15 cellular contexts compared by ENCODE assay signal in genomic region chr6:44960898-44961297, GRCh38.
DNase-seq lines count a peak whose midpoint lies in the region; ATAC-seq, FAIRE-seq and TF ChIP-seq lines count a peak whose summit lies in the region.
"Had no signal": no experiment of that assay in that cellular context is flagged by ENCODE, and none has a peak within 500 bp of the region (broad histone marks: within the 10 kb centered on the region; RNA-seq: fewer than 3 reads in every experiment).

No MANE protein-coding gene starts in this region.

- POLR2A ChIA-PET in T-cell (lab: Charles Lee), result no interaction called here

- no peaks in the 10 kb centered on the region for H3K79me2 ChIP-seq in fibroblast of lung (ENCODE audit: control insufficient read depth, insufficient read depth, low read length)

- H3K27ac ChIP-seq in fibroblast of lung (ENCODE audit: insufficient read depth, low read length), result no peak overlapping the region
- no peak overlapping the region for H3K27ac ChIP-seq in ascending aorta
- H3K27ac ChIP-seq: SK-N-MC had no signal

- TF ChIP-seq CTCF in fibroblast of lung (conservative IDR thresholded peaks at IDR 0.05 in 1 of 2, IDR thresholded peaks at IDR 0.05 in 1 of 2; ENCODE audit: low read depth in 1 of 2, low read length in 2 of 2), result no peak
- no peak for TF ChIP-seq CTCF in ascending aorta (IDR thresholded peaks at IDR 0.05)

- H3K27ac Mint-ChIP-seq in activated naive CD4-positive, alpha-beta T cell treated with anti-CD3 and anti-CD28 coated beads, Interleukin-2, amount 50 U/mL, for 24 hours, result peak overlapping the region; percentile 44
- no peak overlapping the region for H3K27ac Mint-ChIP-seq in T-cell

- no peak overlapping the region for H3K9ac ChIP-seq in fibroblast of lung (ENCODE audit: insufficient read depth, low read length)

- H3K27me3 ChIP-seq in fibroblast of lung (ENCODE audit: control insufficient read depth, insufficient read depth, low read length), result no peaks in the 10 kb centered on the region
- H3K27me3 ChIP-seq in ascending aorta, result no peaks in the 10 kb centered on the region

- H4K20me1 ChIP-seq in fibroblast of lung (ENCODE audit: control insufficient read depth, extremely low read depth, insufficient read depth, low read length), result no peaks in the 10 kb centered on the region

- no peak for FAIRE-seq in RCC 7860 (lab: Jason Lieb, UNC)

- H3K4me1 Mint-ChIP-seq in activated naive CD4-positive, alpha-beta T cell treated with anti-CD3 and anti-CD28 coated beads, Interleukin-2, amount 50 U/mL, for 24 hours, result peaks cover 15% of the 10 kb centered on the region
- peaks cover 0 to 8% (median 4%) of the 10 kb centered on the region in 3 donors for H3K4me1 Mint-ChIP-seq in T-cell

- no peak overlapping the region for H3K4me3 ChIP-seq in fibroblast of lung (replicated peaks in 1 of 4; ENCODE audit: control extremely low read depth in 1 of 4, insufficient read depth in 1 of 4, low read depth in 3 of 4, low read length in 4 of 4)
- H3K4me3 ChIP-seq in ascending aorta, result no peak overlapping the region
- H3K4me3 ChIP-seq: SK-N-MC had no signal

- CTCF ChIA-PET in T-cell (lab: Charles Lee), result interaction anchor here in 1 of 2 donors (0.5 kb wide), 1 partner anchor 89 kb away, joined by 3 read pairs; no protein-coding TSS in a partner anchor

- H3K9me3 ChIP-seq in fibroblast of lung (ENCODE audit: control insufficient read depth, insufficient read depth, low read depth, low read length), result no peaks in the 10 kb centered on the region
- H3K9me3 ChIP-seq in ascending aorta, result no peaks in the 10 kb centered on the region

- no peak for DNase-seq in activated naive CD4-positive, alpha-beta T cell treated with Interleukin-2 at 50 U/mL for 16 hours
- peak; percentile 15 for DNase-seq in RCC 7860 (ENCODE audit: low spot score)
- peak; percentile 8 to 77 for DNase-seq in fibroblast of lung (ENCODE audit: low read depth in 2 of 2)
- DNase-seq in stromal cell of bone marrow (ENCODE audit: low read depth), result peak; percentile 40
- no peak for DNase-seq in T-cell
- no peak for DNase-seq in ascending aorta (ENCODE audit: low spot score in 2 of 2)
- no peak for DNase-seq in NCI-H2227 (lab: John Stamatoyannopoulos, UW; ENCODE audit: unreplicated experiment)
- DNase-seq: activated CD4-positive, CD25-positive, alpha-beta regulatory T cell treated with anti-CD3 and anti-CD28 coated beads, Interleukin-2, amount 50 U/mL, for 72 hours; activated gamma-delta T cell; NCI-H187 treated with DMSO at 0.1 percent for 48 hours; NCI-H774; stimulated activated CD8-positive, alpha-beta memory T cell treated with anti-CD3 and anti-CD28 coated beads, Interleukin-4, amount 100 ng/mL, for 48 hours had no signal

- no peaks in the 10 kb centered on the region for H3K9me3 Mint-ChIP-seq in activated naive CD4-positive, alpha-beta T cell treated with anti-CD3 and anti-CD28 coated beads, Interleukin-2, amount 50 U/mL, for 24 hours
- peaks cover 0 to 4% (median 0%) of the 10 kb centered on the region in 3 donors for H3K9me3 Mint-ChIP-seq in T-cell

- no peaks in the 10 kb centered on the region for H3K36me3 Mint-ChIP-seq in activated naive CD4-positive, alpha-beta T cell treated with anti-CD3 and anti-CD28 coated beads, Interleukin-2, amount 50 U/mL, for 24 hours
- no peaks in the 10 kb centered on the region for H3K36me3 Mint-ChIP-seq in T-cell

- intact Hi-C loops in ascending aorta (cut with DNase I), result no loop called here

- no peak overlapping the region for H2AFZ ChIP-seq in fibroblast of lung (ENCODE audit: low read length)

- H3K36me3 ChIP-seq in fibroblast of lung (ENCODE audit: control insufficient read depth, insufficient read depth, low read length) (no peaks in the 10 kb centered on the region), ascending aorta (no peaks in the 10 kb centered on the region)

- peak overlapping the region; percentile 38 for H3K4me2 ChIP-seq in fibroblast of lung (ENCODE audit: extremely low read depth, insufficient read depth, low read length)

- ATAC-seq in T-cell (replicated peaks in 1 of 4), result no peak
- ATAC-seq: esophagus mucosa had no signal

- H3K4me1 ChIP-seq in fibroblast of lung (ENCODE audit: control insufficient read depth, extremely low read depth, insufficient read depth, low read length) (no peaks in the 10 kb centered on the region), ascending aorta (no peaks in the 10 kb centered on the region)

- H3K27me3 Mint-ChIP-seq in activated naive CD4-positive, alpha-beta T cell treated with anti-CD3 and anti-CD28 coated beads, Interleukin-2, amount 50 U/mL, for 24 hours, result no peaks in the 10 kb centered on the region
- no peaks in the 10 kb centered on the region for H3K27me3 Mint-ChIP-seq in T-cell

- peak overlapping the region; percentile 4 for H3K4me3 Mint-ChIP-seq in activated naive CD4-positive, alpha-beta T cell treated with anti-CD3 and anti-CD28 coated beads, Interleukin-2, amount 50 U/mL, for 24 hours
- H3K4me3 Mint-ChIP-seq in T-cell, result no peak overlapping the region

Comparison
In these comparisons a context has a peak if more than half of its experiments do, and no peak if none do; other contexts are left out.
1. DNase-seq: peak in RCC 7860 (single experiment), fibroblast of lung (2 of 2) and stromal cell of bone marrow (single experiment); none in activated naive CD4-positive, alpha-beta T cell treated with Interleukin-2 at 50 U/mL for 16 hours (single experiment), T-cell (0 of 34), ascending aorta (0 of 2) and NCI-H2227 (single experiment).